1 cellular context compared by ENCODE assay signal in genomic region chr16:81775570-81775969, GRCh38.
TF ChIP-seq lines count a peak whose summit lies in the region.

No MANE protein-coding gene starts in this region.

TF ChIP-seq in GM12878, 131 proteins besides CTCF, POLR2A, EP300 and RAD21 (continued from another document):
- no peak for TF ChIP-seq BCLAF1 (IDR thresholded peaks at IDR 0.05)
- no peak for TF ChIP-seq NFIC (IDR thresholded peaks at IDR 0.05; ENCODE audit: low read depth, low read length)
- no peak for TF ChIP-seq POU2F2 (IDR thresholded peaks at IDR 0.05; ENCODE audit: borderline replicate concordance, low read depth, low read length)
- TF ChIP-seq ZNF24 (IDR thresholded peaks at IDR 0.05), result no peak
- no peak for TF ChIP-seq E2F4 (IDR thresholded peaks at IDR 0.05; ENCODE audit: low read depth, low read length)
- peak in 1 of 2 experiments; percentile 25; a peak in 1 of 4 replicates for TF ChIP-seq IKZF2 (IDR thresholded peaks at IDR 0.05)
- no peak for TF ChIP-seq POLR2AphosphoS5 (IDR thresholded peaks at IDR 0.05; ENCODE audit: low read length)
- TF ChIP-seq NR2C1 (IDR thresholded peaks at IDR 0.05), result no peak
- no peak for TF ChIP-seq ZNF274 (IDR thresholded peaks at IDR 0.05; ENCODE audit: insufficient read depth, insufficient read length)
- no peak for TF ChIP-seq RBBP5 (conservative IDR thresholded peaks at IDR 0.05)
- no peak for TF ChIP-seq PAX5 (IDR thresholded peaks at IDR 0.05; ENCODE audit: borderline replicate concordance, low read depth, low read length)
- TF ChIP-seq GATAD2B (conservative IDR thresholded peaks at IDR 0.05; ENCODE audit: low read depth), result no peak
- no peak for TF ChIP-seq KAT2A (conservative IDR thresholded peaks at IDR 0.05; ENCODE audit: control insufficient read depth, low read depth, low read length)
- no peak for TF ChIP-seq SMAD1 (IDR thresholded peaks at IDR 0.05; ENCODE audit: low read depth, partially characterized antibody)
- no peak for TF ChIP-seq HDAC6 (IDR thresholded peaks at IDR 0.05; ENCODE audit: unreplicated experiment)
- TF ChIP-seq SPI1 (IDR thresholded peaks at IDR 0.05; ENCODE audit: borderline replicate concordance, insufficient read depth, low read depth, low read length), result peak; percentile 64
- TF ChIP-seq DPF2 (IDR thresholded peaks at IDR 0.05), result no peak
- TF ChIP-seq MXI1 (IDR thresholded peaks at IDR 0.05; ENCODE audit: low read depth, low read length), result no peak
- TF ChIP-seq MYC (IDR thresholded peaks at IDR 0.05; ENCODE audit: insufficient read depth, insufficient read length, insufficient replicate concordance, low read length, severe bottlenecking), result no peak
- 0 out of 2 replicates have a peak, but pooled peaks have one; percentile 12 for TF ChIP-seq IKZF1 (conservative IDR thresholded peaks at IDR 0.05)
- no peak for TF ChIP-seq MEF2B (IDR thresholded peaks at IDR 0.05; ENCODE audit: partially characterized antibody, poor library complexity, severe bottlenecking)
- TF ChIP-seq NFXL1 (IDR thresholded peaks at IDR 0.05; ENCODE audit: borderline replicate concordance), result no peak
- TF ChIP-seq MYB (IDR thresholded peaks at IDR 0.05; ENCODE audit: borderline replicate concordance, low read depth, low read length), result no peak
- no peak for TF ChIP-seq NRF1 (conservative IDR thresholded peaks at IDR 0.05; ENCODE audit: low read depth, low read length)
- TF ChIP-seq BCL11A (IDR thresholded peaks at IDR 0.05; ENCODE audit: low read depth, low read length), result no peak
